8 cellular contexts compared by ENCODE assay signal in genomic region chr4:147480891-147481576, GRCh38. TPM values are rescaled to one million over a fixed set of nuclear protein-coding genes. Genes with fewer than 3 reads are reported as not detected.
DNase-seq lines count a peak whose midpoint lies in the region; ATAC-seq and TF ChIP-seq lines count a peak whose summit lies in the region.

TSS of gene EDNRA (plus strand) at chr4:147481097. CDS start at chr4:147485682, 4,585 bp downstream.

- H3K4me1 ChIP-seq in BLaER1 treated with 17β-estradiol and CSF1 and Interleukin-3, amounts not matched to agents 10 nM and 100 nM: peaks cover 0 to 12% (median 11%) of the 10 kb centered on the region in 10 experiments; a peak in 12 of 20 replicates
- H3K4me1 ChIP-seq in SJSA1 (replicated peaks): peaks cover 16% of the 10 kb centered on the region
- H3K4me1 ChIP-seq in parathyroid adenoma: no peaks in the 10 kb centered on the region

- peak within 1 kb of the TSS in 8 of 11 experiments; percentile 1 to 17 (median 6); a peak in 6 of 22 replicates for H3K4me2 ChIP-seq in BLaER1 treated with 17β-estradiol and CSF1 and Interleukin-3, amounts not matched to agents 10 nM and 100 nM
- H3K4me2 ChIP-seq in parathyroid adenoma (ENCODE audit: low read length): peak within 1 kb of the TSS; percentile 72

- DNase-seq in SJSA1 (ENCODE audit: low read depth in 1 of 2, low spot score in 2 of 2) (peak; percentile 56), Right ventricle myocardium inferior (ENCODE audit: missing footprints) (peak; percentile 61), putamen (ENCODE audit: low spot score) (no peak), SHP77 treated with DMSO at 0.1 percent for 48 hours (lab: John Stamatoyannopoulos, UW) (no peak), epidermal melanocyte (ENCODE audit: insufficient read length, low spot score) (no peak), SKM-1 treated with dmso at 0.1 percent for 144 hours (lab: John Stamatoyannopoulos, UW; ENCODE audit: unreplicated experiment) (no peak)

- H3K36me3 ChIP-seq in BLaER1 treated with 17β-estradiol and CSF1 and Interleukin-3, amounts not matched to agents 10 nM and 100 nM: no peaks in the 10 kb centered on the region; a peak in 2 of 22 replicates
- no peaks in the 10 kb centered on the region for H3K36me3 ChIP-seq in SJSA1
- no peaks in the 10 kb centered on the region for H3K36me3 ChIP-seq in parathyroid adenoma (ENCODE audit: control insufficient read depth, insufficient read depth, low read length)

- H3K9me3 ChIP-seq in BLaER1 treated with 17β-estradiol and CSF1 and Interleukin-3, amounts not matched to agents 10 nM and 100 nM (replicated peaks in 1 of 11): peaks cover 23 to 35% (median 27%) of the 10 kb centered on the region in 11 experiments
- H3K9me3 ChIP-seq in SJSA1 (replicated peaks) (no peaks in the 10 kb centered on the region), parathyroid adenoma (ENCODE audit: control insufficient read depth, low read length) (no peaks in the 10 kb centered on the region)

- no peak within 1 kb of the TSS for H3K9ac ChIP-seq in BLaER1 treated with 17β-estradiol and CSF1 and Interleukin-3, amounts not matched to agents 10 nM and 100 nM
- no peak within 1 kb of the TSS for H3K9ac ChIP-seq in parathyroid adenoma

- no peak for TF ChIP-seq CTCF in parathyroid adenoma (IDR thresholded peaks at IDR 0.05)

- peak; percentile 57 for ATAC-seq in Right ventricle myocardium inferior

- H2AFZ ChIP-seq in parathyroid adenoma: peak within 1 kb of the TSS; percentile 25

- no peaks in the 10 kb centered on the region for H3K79me2 ChIP-seq in parathyroid adenoma

- peaks cover 0 to 2% (median 0%) of the 10 kb centered on the region in 11 experiments; a peak in 1 of 22 replicates for H3K27me3 ChIP-seq in BLaER1 treated with 17β-estradiol and CSF1 and Interleukin-3, amounts not matched to agents 10 nM and 100 nM
- H3K27me3 ChIP-seq in SJSA1 (replicated peaks) (no peaks in the 10 kb centered on the region), parathyroid adenoma (ENCODE audit: control insufficient read depth, insufficient read depth, low read length) (no peaks in the 10 kb centered on the region)

- no peak within 1 kb of the TSS for H3K27ac ChIP-seq in BLaER1 treated with 17β-estradiol and CSF1 and Interleukin-3, amounts not matched to agents 10 nM and 100 nM
- no peak within 1 kb of the TSS for H3K27ac ChIP-seq in SJSA1
- H3K27ac ChIP-seq in parathyroid adenoma: no peak within 1 kb of the TSS

- H3K4me3 ChIP-seq in BLaER1 treated with 17β-estradiol and CSF1 and Interleukin-3, amounts not matched to agents 10 nM and 100 nM: peak within 1 kb of the TSS in 1 of 10 experiments; percentile 1; a peak in 2 of 20 replicates
- H3K4me3 ChIP-seq in SJSA1 (peak within 1 kb of the TSS; percentile 52), parathyroid adenoma (ENCODE audit: low read depth, low read length) (peak within 1 kb of the TSS; percentile 52)

- no peaks in the 10 kb centered on the region for H4K20me1 ChIP-seq in BLaER1 treated with 17β-estradiol and CSF1 and Interleukin-3, amounts not matched to agents 10 nM and 100 nM

- intact Hi-C loops in Right ventricle myocardium inferior (cut with DNase I): loop anchor here (10.0 kb wide), 1 partner anchor 316 kb away; no protein-coding TSS in a partner anchor

RNA-seq across cellular contexts. Expression of gene EDNRA, which starts in this region (rescaled TPM):
- total RNA-seq in SJSA1 (2014; rRNA removed; shearing (Covaris generic)): 2.9 and 4.9 TPM in 2 replicates
- total RNA-seq in Right ventricle myocardium inferior: 4.9 TPM

Comparison
In these comparisons a context has a peak if more than half of its experiments do, and no peak if none do; other contexts are left out.
1. DNase-seq: peak in SJSA1 (2 of 2) and Right ventricle myocardium inferior (single experiment); none in putamen (single experiment), SHP77 treated with DMSO at 0.1 percent for 48 hours (single experiment), epidermal melanocyte (single experiment) and SKM-1 treated with dmso at 0.1 percent for 144 hours (single experiment).